In the genomic region with DNA sequence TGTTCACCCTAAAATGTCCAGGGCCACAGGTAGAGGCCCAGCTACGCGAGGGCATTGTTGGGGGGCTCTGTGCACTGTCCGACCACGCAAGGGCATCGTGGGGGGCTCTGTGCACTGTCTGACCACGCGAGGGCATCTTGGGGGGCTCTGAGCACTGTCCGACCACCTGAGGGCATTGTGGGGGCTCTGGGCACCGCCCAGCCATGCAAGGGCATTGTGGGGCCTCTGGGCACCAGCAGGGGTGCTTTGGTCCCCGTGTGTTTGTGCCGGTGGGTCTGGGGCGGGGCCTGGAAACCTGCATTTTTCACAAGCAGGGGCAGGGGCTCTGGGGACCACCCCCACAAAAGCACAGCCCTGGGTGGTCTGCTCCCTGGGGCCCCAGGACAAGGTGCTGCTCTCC, we compare ENCODE assay signal across 17 cellular contexts. TPM values are rescaled to one million over a fixed set of nuclear protein-coding genes. Genes with fewer than 3 reads are reported as not detected.
A peak's percentile ranks its signal among the peaks of the same experiment; 100 is the strongest.
DNase-seq lines count a peak whose midpoint lies in the region; ATAC-seq and TF ChIP-seq lines count a peak whose summit lies in the region.
"Had no signal": no experiment of that assay in that cellular context is flagged by ENCODE, and none has a peak within 500 bp of the region (broad histone marks: within the 10 kb centered on the region; RNA-seq: fewer than 3 reads in every experiment).

No MANE protein-coding gene starts in this region.

- CTCF ChIA-PET in IMR-90 (lab: Yijun Ruan, JAX) = no interaction called here

- H2BK120ac ChIP-seq in IMR-90 (ENCODE audit: low read depth, low read length) = no peak overlapping the region

- H3K9ac ChIP-seq in IMR-90 (ENCODE audit: low read depth, low read length) = no peak overlapping the region
- H3K9ac ChIP-seq: BLaER1 treated with 17β-estradiol and CSF1 and Interleukin-3, amounts not matched to agents 10 nM and 100 nM had no signal

- H3K4me1 Mint-ChIP-seq in stimulated activated effector memory CD8-positive, alpha-beta T cell treated with anti-CD3 and anti-CD28 coated beads, Interleukin-12 subunit alpha, Interleukin-12 subunit beta, amount 100 ng/mL, for 72 hours = peaks cover 12% of the 10 kb centered on the region

- no peak overlapping the region for H2BK15ac ChIP-seq in IMR-90 (ENCODE audit: low read depth, low read length)

- H3K9me3 ChIP-seq in right atrium auricular region (no peaks in the 10 kb centered on the region), heart right ventricle (no peaks in the 10 kb centered on the region), IMR-90 (ENCODE audit: control insufficient read depth, insufficient read depth, low read length) (no peaks in the 10 kb centered on the region), right lobe of liver (no peaks in the 10 kb centered on the region), testis (no peaks in the 10 kb centered on the region)
- H3K9me3 ChIP-seq: BLaER1 treated with 17β-estradiol and CSF1 and Interleukin-3, amounts not matched to agents 10 nM and 100 nM had no signal

- H3K56ac ChIP-seq in IMR-90 (ENCODE audit: extremely low read depth, insufficient read depth, low read length) = no peak overlapping the region

- dilution Hi-C loops in IMR-90 (cut with HindIII; ENCODE audit: low sequenced_read_pairs, unreplicated experiment) = no loop called here

- H2AFZ ChIP-seq in IMR-90 (replicated peaks; ENCODE audit: low read length, poor library complexity) = no peak overlapping the region

- no peak overlapping the region for H4K5ac ChIP-seq in IMR-90 (ENCODE audit: low read depth, low read length)

- H4K8ac ChIP-seq in IMR-90 (ENCODE audit: low read depth in 2 of 2, low read length in 2 of 2) = no peak overlapping the region

- H3K4me1 ChIP-seq in right atrium auricular region = peaks cover 0 to 23% of the 10 kb centered on the region in 2 donors
- peaks cover 6 to 22% (median 11%) of the 10 kb centered on the region in 9 donors for H3K4me1 ChIP-seq in heart right ventricle
- H3K4me1 ChIP-seq in IMR-90 (ENCODE audit: control insufficient read depth, insufficient read depth, low read length) = peaks cover 6% of the 10 kb centered on the region; the same call in 1 of the 2 replicates
- peaks cover 0 to 38% (median 16%) of the 10 kb centered on the region in 4 donors for H3K4me1 ChIP-seq in right lobe of liver
- peaks cover 12% of the 10 kb centered on the region for H3K4me1 ChIP-seq in testis

- DNase-seq in right atrium auricular region (ENCODE audit: low spot score) (no peak), heart right ventricle (no peak), IMR-90 (no peak), right lobe of liver (no peak), dedifferentiated amniotic fluid mesenchymal stem cell (ENCODE audit: extremely low spot score) (no peak), globus pallidus (ENCODE audit: low spot score) (no peak), testis (no peak)
- DNase-seq in stimulated activated effector memory CD8-positive, alpha-beta T cell treated with anti-CD3 and anti-CD28 coated beads, Interleukin-12 subunit alpha, Interleukin-12 subunit beta, amount 100 ng/mL, for 72 hours (ENCODE audit: low spot score in 2 of 2) = no peak
- DNase-seq: 8988T; AML-193; Calu3; CD4-positive, alpha-beta T cell; DMS 273 treated with DMSO at 0.1 percent for 48 hours; HCEC 1CT; HFFc6 had no signal

- no peak overlapping the region for H2BK5ac ChIP-seq in IMR-90 (ENCODE audit: low read depth, low read length, poor library complexity, severe bottlenecking)

- no peak overlapping the region for H3K4me2 ChIP-seq in IMR-90 (ENCODE audit: low read depth, low read length)

- no TSS peak for BruUV-seq in IMR-90 (replicated peaks; lab: Mats Ljungman, UMichigan)

- no peak overlapping the region for H3K14ac ChIP-seq in IMR-90 (replicated peaks; ENCODE audit: low read depth, low read length)

- peak overlapping the region; percentile 55 for H2AK9ac ChIP-seq in IMR-90 (replicated peaks; ENCODE audit: low read depth, low read length, poor library complexity)

- H2BK20ac ChIP-seq in IMR-90 (ENCODE audit: low read depth, low read length) = no peak overlapping the region

- in situ Hi-C loops in IMR-90 (cut with MboI; ENCODE audit: low sequenced_read_pairs) = no loop called here

- ATAC-seq in heart right ventricle = no peak
- ATAC-seq in IMR-90 (ENCODE audit: low read depth) = no peak
- ATAC-seq in right lobe of liver = no peak
- no peak for ATAC-seq in stimulated activated effector memory CD8-positive, alpha-beta T cell treated with anti-CD3 and anti-CD28 coated beads, Interleukin-12 subunit alpha, Interleukin-12 subunit beta, amount 100 ng/mL, for 72 hours
- ATAC-seq: GM12878 had no signal

- no peak overlapping the region for H3K4me3 Mint-ChIP-seq in stimulated activated effector memory CD8-positive, alpha-beta T cell treated with anti-CD3 and anti-CD28 coated beads, Interleukin-12 subunit alpha, Interleukin-12 subunit beta, amount 100 ng/mL, for 72 hours
- H3K4me3 Mint-ChIP-seq: CD4-positive, alpha-beta T cell; HFFc6 had no signal

- no peak for TF ChIP-seq RAD21 in IMR-90 (IDR thresholded peaks at IDR 0.05; ENCODE audit: low read length)

- WGBS in heart right ventricle, 2 donors = 82 to 86% methylated on average over 12 of the region's 12 CpGs
- WGBS in IMR-90 (ENCODE audit: extremely low coverage in 2 of 2, insufficient read length in 1 of 2), 2 experiments = 88% methylated on average over 8 of the region's 12 CpGs; no CpG with 5 or more reads in 1 of the 2 experiments
- no CpG with 5 or more reads among the region's 12 CpGs for WGBS in right lobe of liver (ENCODE audit: insufficient coverage, low coverage, low lambda C conversion rate, missing lambda C conversion rate)
- WGBS in testis, 2 donors = 82 to 94% methylated on average over 3 to 12 of the region's 12 CpGs

- H4K20me1 ChIP-seq in IMR-90 (ENCODE audit: insufficient read depth, low read length) = no peaks in the 10 kb centered on the region
- H4K20me1 ChIP-seq: BLaER1 treated with 17β-estradiol and CSF1 and Interleukin-3, amounts not matched to agents 10 nM and 100 nM had no signal

- peak overlapping the region; percentile 48 for H3K27ac Mint-ChIP-seq in stimulated activated effector memory CD8-positive, alpha-beta T cell treated with anti-CD3 and anti-CD28 coated beads, Interleukin-12 subunit alpha, Interleukin-12 subunit beta, amount 100 ng/mL, for 72 hours
- H3K27ac Mint-ChIP-seq: CD4-positive, alpha-beta T cell; HFFc6 had no signal

- H3K27me3 ChIP-seq in right atrium auricular region = no peaks in the 10 kb centered on the region
- H3K27me3 ChIP-seq in heart right ventricle = peaks cover 0 to 14% (median 0%) of the 10 kb centered on the region in 7 donors
- H3K27me3 ChIP-seq in IMR-90 (ENCODE audit: control insufficient read depth, insufficient read depth, low read length) = peaks cover 16% of the 10 kb centered on the region; the same call in 1 of the 2 replicates
- H3K27me3 ChIP-seq in right lobe of liver = no peaks in the 10 kb centered on the region
- no peaks in the 10 kb centered on the region for H3K27me3 ChIP-seq in testis

- no peak for TF ChIP-seq CTCF in right atrium auricular region (IDR thresholded peaks at IDR 0.05)
- no peak for TF ChIP-seq CTCF in heart right ventricle (IDR thresholded peaks at IDR 0.05)
- TF ChIP-seq CTCF in IMR-90 (conservative IDR thresholded peaks at IDR 0.05; ENCODE audit: low read depth, low read length) = no peak
- TF ChIP-seq CTCF in right lobe of liver (IDR thresholded peaks at IDR 0.05) = no peak
- TF ChIP-seq CTCF in testis (IDR thresholded peaks at IDR 0.05) = no peak

- H3K27ac ChIP-seq in right atrium auricular region (peak overlapping the region; percentile 66 to 78), heart right ventricle (peak overlapping the region in 2 of 10 donors; percentile 48 to 81), IMR-90 (ENCODE audit: insufficient read depth, low read length) (no peak overlapping the region), right lobe of liver (peak overlapping the region in 2 of 3 donors; percentile 61 to 81), testis (no peak overlapping the region)
- H3K27ac ChIP-seq: BLaER1 treated with 17β-estradiol and CSF1 and Interleukin-3, amounts not matched to agents 10 nM and 100 nM had no signal

- no peak overlapping the region for H4K91ac ChIP-seq in IMR-90 (ENCODE audit: insufficient read depth, low read depth, low read length)

- H3K23ac ChIP-seq in IMR-90 (ENCODE audit: low read depth, low read length) = no peak overlapping the region

- no peak overlapping the region for H3K18ac ChIP-seq in IMR-90 (ENCODE audit: low read depth, low read length)

- no peak for TF ChIP-seq POLR2A in IMR-90 (IDR thresholded peaks at IDR 0.05; ENCODE audit: low read depth, low read length)
- no peak for TF ChIP-seq POLR2A in right lobe of liver (IDR thresholded peaks at IDR 0.05)
- no peak for TF ChIP-seq POLR2A in testis (IDR thresholded peaks at IDR 0.05)

- no peaks in the 10 kb centered on the region for H3K79me1 ChIP-seq in IMR-90 (ENCODE audit: low read depth in 1 of 2, low read length in 2 of 2)

- H3K36me3 Mint-ChIP-seq in stimulated activated effector memory CD8-positive, alpha-beta T cell treated with anti-CD3 and anti-CD28 coated beads, Interleukin-12 subunit alpha, Interleukin-12 subunit beta, amount 100 ng/mL, for 72 hours = no peaks in the 10 kb centered on the region

- intact Hi-C loops in heart right ventricle (cut with DNase I) (loop anchor here in 3 of 10 donors (5.0 to 10.0 kb wide), 2 partner anchors 38 to 110 kb away; no protein-coding TSS in a partner anchor), IMR-90 (cut with micrococcal nuclease) (no loop called here), right lobe of liver (cut with DNase I) (no loop called here), testis (cut with DNase I; ENCODE audit: low total_unique reads) (no loop called here)

- no peak overlapping the region for H3K4ac ChIP-seq in IMR-90 (ENCODE audit: low read depth, low read length)

- H3K4me3 ChIP-seq in right atrium auricular region (no peak overlapping the region), heart right ventricle (no peak overlapping the region), IMR-90 (ENCODE audit: insufficient read depth, low read depth, low read length) (no peak overlapping the region), right lobe of liver (no peak overlapping the region), testis (no peak overlapping the region)
- H3K4me3 ChIP-seq: BLaER1 treated with 17β-estradiol and CSF1 and Interleukin-3, amounts not matched to agents 10 nM and 100 nM; GM12878 had no signal

- H2AK5ac ChIP-seq in IMR-90 (ENCODE audit: low read depth, low read length) = no peak overlapping the region

- 0 out of 2 replicates have a peak, but pooled peaks cover 2% of the 10 kb centered on the region for H3K9me1 ChIP-seq in IMR-90 (ENCODE audit: insufficient read depth, low read length)

- H3K36me3 ChIP-seq in right atrium auricular region (no peaks in the 10 kb centered on the region), heart right ventricle (no peaks in the 10 kb centered on the region), IMR-90 (ENCODE audit: control insufficient read depth, insufficient read depth, low read length) (no peaks in the 10 kb centered on the region), right lobe of liver (no peaks in the 10 kb centered on the region), testis (ENCODE audit: low read depth, missing control alignments) (no peaks in the 10 kb centered on the region)
- H3K36me3 ChIP-seq: BLaER1 treated with 17β-estradiol and CSF1 and Interleukin-3, amounts not matched to agents 10 nM and 100 nM had no signal

- H3K9me3 Mint-ChIP-seq in stimulated activated effector memory CD8-positive, alpha-beta T cell treated with anti-CD3 and anti-CD28 coated beads, Interleukin-12 subunit alpha, Interleukin-12 subunit beta, amount 100 ng/mL, for 72 hours = no peaks in the 10 kb centered on the region
- H3K9me3 Mint-ChIP-seq: CD4-positive, alpha-beta T cell; HFFc6 had no signal

- POLR2A ChIA-PET in IMR-90 (lab: Charles Lee; ENCODE audit: unreplicated experiment) = no interaction called here

RNA-seq across cellular contexts. Expression of gene RXRA, which starts 41.5 kb away (rescaled TPM):
- total RNA-seq in right atrium auricular region = 10 to 100 TPM; 34.5 to 50.8 TPM
- 10 to 100 TPM; 38.4 to 92.3 (median 43.6) TPM for total RNA-seq in heart right ventricle
- 10 to 100 TPM; 22.6 to 39.1 TPM for polyA plus RNA-seq in heart right ventricle
- 7.5 and 8.1 TPM in 2 replicates for total RNA-seq in IMR-90 (2012; rRNA removed)
- 17.9 and 19.0 TPM in 2 replicates for polyA plus RNA-seq in IMR-90 (2012; rRNA removed)
- 7.8 and 17.6 TPM in 2 replicates for polyA plus RNA-seq in IMR-90 (2012; cell fraction: cytosol; rRNA removed)
- 11.2 and 21.7 TPM in 2 replicates for polyA plus RNA-seq in IMR-90 (2012; cell fraction: nucleus; rRNA removed; ENCODE audit: low replicate concordance)
- 100 to 1,000 TPM; 105 to 165 (median 131) TPM for total RNA-seq in right lobe of liver
- total RNA-seq in testis = 10 to 100 TPM; 47.3 to 61.0 TPM
- polyA plus RNA-seq in testis (ENCODE audit: insufficient read depth, low read depth, low replicate concordance) = 31.3 TPM

Comparison
In these comparisons a context has a peak if more than half of its experiments do, and no peak if none do; other contexts are left out.
1. H3K27ac ChIP-seq: peak in right atrium auricular region (2 of 2) and right lobe of liver (2 of 3); none in IMR-90 (single experiment) and testis (0 of 2).